25 cellular contexts compared by ENCODE assay signal in genomic region chr11:34488855-34489557, GRCh38. TPM values are rescaled to one million over a fixed set of nuclear protein-coding genes. Genes with fewer than 3 reads are reported as not detected.
"Had no signal": no experiment of that assay in that cellular context is flagged by ENCODE, and none has a peak within 500 bp of the region (broad histone marks: within the 10 kb centered on the region; RNA-seq: fewer than 3 reads in every experiment).

No MANE protein-coding gene starts in this region.

- H3K9me3 ChIP-seq: ascending aorta, body of pancreas, MG63 had no signal

- H3K36me3 Mint-ChIP-seq: activated naive CD4-positive, alpha-beta T cell treated with anti-CD3 and anti-CD28 coated beads, Interleukin-2, amount 50 U/mL, for 72 hours; WTC11 had no signal

- DNase-seq: activated CD4-positive, alpha-beta T cell treated with anti-CD3 and anti-CD28 coated beads for 48 hours; activated CD4-positive, alpha-beta T cell treated with anti-CD3 and anti-CD28 coated beads, Interleukin-2, amount 50 U/mL, for 4 hours; activated CD4-positive, CD25-positive, alpha-beta regulatory T cell treated with anti-CD3 and anti-CD28 coated beads, Interleukin-2, amount 50 U/mL, for 72 hours; activated CD8-positive, alpha-beta T cell treated with anti-CD3 and anti-CD28 coated beads, Interleukin-2, amount 10 ng/mL, durations not matched to agents 7 days and 5 days; activated effector memory CD4-positive, alpha-beta T cell treated with anti-CD3 and anti-CD28 coated beads, Interleukin-2, amount 50 U/mL, for 16 hours; activated naive CD4-positive, alpha-beta T cell treated with Interleukin-2 at 50 U/mL for 16 hours; activated naive CD8-positive, alpha-beta T cell treated with anti-CD3 and anti-CD28 coated beads, Interleukin-2, amount 50 U/mL, for 24 hours; activated T-cell treated with anti-CD3 and anti-CD28 coated beads, Interleukin-2, amount 50 U/mL, for 4 hours; amniotic stem cell; body of pancreas; MG63; MV-4-11; NCI-H1092 treated with DMSO at 0.1 percent for 48 hours; NCI-H1417 treated with DMSO at 0.1 percent for 48 hours; NCI-H187; NCI-H2081; NCI-H510A treated with DMSO at 0.1 percent for 48 hours; NCI-H69; SIG-M5; T-helper 17 cell; T-helper 9 cell had no signal

- H3K27ac ChIP-seq: ascending aorta, body of pancreas had no signal

- H3K27me3 ChIP-seq: ascending aorta, body of pancreas, MG63 had no signal

- ATAC-seq: activated CD8-positive, alpha-beta T cell treated with anti-CD3 and anti-CD28 coated beads, Interleukin-2, amount 10 ng/mL, durations not matched to agents 7 days and 5 days; activated naive CD4-positive, alpha-beta T cell treated with anti-CD3 and anti-CD28 coated beads, Interleukin-2, amount 50 U/mL, for 72 hours; activated naive CD8-positive, alpha-beta T cell treated with anti-CD3 and anti-CD28 coated beads, Interleukin-2, amount 50 U/mL, for 24 hours; activated T-cell treated with anti-CD3 and anti-CD28 coated beads, Interleukin-2, amount 50 U/mL, for 4 hours; body of pancreas; T-helper 17 cell; WTC11 had no signal

- H3K4me1 ChIP-seq: ascending aorta, body of pancreas had no signal

- H3K4me1 Mint-ChIP-seq: activated naive CD8-positive, alpha-beta T cell treated with anti-CD3 and anti-CD28 coated beads, Interleukin-2, amount 50 U/mL, for 24 hours; central memory CD8-positive, alpha-beta T cell; WTC11 had no signal

- H3K4me3 Mint-ChIP-seq: activated CD8-positive, alpha-beta T cell treated with anti-CD3 and anti-CD28 coated beads, Interleukin-2, amount 10 ng/mL, durations not matched to agents 7 days and 5 days; activated naive CD8-positive, alpha-beta T cell treated with anti-CD3 and anti-CD28 coated beads, Interleukin-2, amount 50 U/mL, for 24 hours; activated T-cell treated with anti-CD3 and anti-CD28 coated beads, Interleukin-2, amount 50 U/mL, for 4 hours; central memory CD8-positive, alpha-beta T cell; T-helper 17 cell; WTC11 had no signal

- H3K27me3 Mint-ChIP-seq: activated naive CD8-positive, alpha-beta T cell treated with anti-CD3 and anti-CD28 coated beads, Interleukin-2, amount 50 U/mL, for 24 hours had no signal

- H3K4me3 ChIP-seq: ascending aorta, body of pancreas, MG63 had no signal

- H3K27ac Mint-ChIP-seq: activated CD8-positive, alpha-beta T cell treated with anti-CD3 and anti-CD28 coated beads, Interleukin-2, amount 10 ng/mL, durations not matched to agents 7 days and 5 days; activated naive CD4-positive, alpha-beta T cell treated with anti-CD3 and anti-CD28 coated beads, Interleukin-2, amount 50 U/mL, for 72 hours; activated naive CD8-positive, alpha-beta T cell treated with anti-CD3 and anti-CD28 coated beads, Interleukin-2, amount 50 U/mL, for 24 hours; T-helper 17 cell; WTC11 had no signal

- H3K9me3 Mint-ChIP-seq: activated naive CD4-positive, alpha-beta T cell treated with anti-CD3 and anti-CD28 coated beads, Interleukin-2, amount 50 U/mL, for 72 hours; activated naive CD8-positive, alpha-beta T cell treated with anti-CD3 and anti-CD28 coated beads, Interleukin-2, amount 50 U/mL, for 24 hours; activated T-cell treated with anti-CD3 and anti-CD28 coated beads, Interleukin-2, amount 50 U/mL, for 4 hours; central memory CD8-positive, alpha-beta T cell; WTC11 had no signal

- H3K36me3 ChIP-seq: ascending aorta, MG63 had no signal

RNA-seq across cellular contexts. Expression of gene ELF5, which starts 24.6 kb away (rescaled TPM):
- total RNA-seq: activated CD8-positive, alpha-beta T cell treated with anti-CD3 and anti-CD28 coated beads, Interleukin-2, amount 10 ng/mL, durations not matched to agents 7 days and 5 days; activated naive CD4-positive, alpha-beta T cell treated with anti-CD3 and anti-CD28 coated beads, Interleukin-2, amount 50 U/mL, for 72 hours; activated T-cell treated with anti-CD3 and anti-CD28 coated beads, Interleukin-2, amount 50 U/mL, for 4 hours; ascending aorta; body of pancreas; T-helper 17 cell; WTC11 had no signal
